ENCODE assay signal across 10 cellular contexts in genomic region chr3:10487988-10488633, GRCh38. TPM values are rescaled to one million over a fixed set of nuclear protein-coding genes. Genes with fewer than 3 reads are reported as not detected.
"Had no signal": no experiment of that assay in that cellular context is flagged by ENCODE, and none has a peak within 500 bp of the region (broad histone marks: within the 10 kb centered on the region; RNA-seq: fewer than 3 reads in every experiment).

No MANE protein-coding gene starts in this region.

- H3K4me3 ChIP-seq: GM23248 had no signal

- H3K27ac ChIP-seq: GM23248 had no signal

- H3K9ac ChIP-seq: GM23248 had no signal

- DNase-seq: GM23248, GOT3, H9, HCEC 1CT, HFFc6, IMR-90, KBM-7 had no signal

- FAIRE-seq: H54, HTR-8/SVneo had no signal

- H3K4me3 Mint-ChIP-seq: H9, HFFc6 had no signal

- H3K9me3 Mint-ChIP-seq: H9, HFFc6 had no signal

- H2AFZ ChIP-seq: GM23248 had no signal

- H3K27ac Mint-ChIP-seq: H9, HFFc6 had no signal

RNA-seq across cellular contexts. Expression of gene ATP2B2, which starts 17.3 kb away (rescaled TPM):
- total RNA-seq: GM23248, HFFc6, HT-29 had no signal
- polyA plus RNA-seq: GM23248 had no signal
